17 cellular contexts compared by ENCODE assay signal in the genomic region with DNA sequence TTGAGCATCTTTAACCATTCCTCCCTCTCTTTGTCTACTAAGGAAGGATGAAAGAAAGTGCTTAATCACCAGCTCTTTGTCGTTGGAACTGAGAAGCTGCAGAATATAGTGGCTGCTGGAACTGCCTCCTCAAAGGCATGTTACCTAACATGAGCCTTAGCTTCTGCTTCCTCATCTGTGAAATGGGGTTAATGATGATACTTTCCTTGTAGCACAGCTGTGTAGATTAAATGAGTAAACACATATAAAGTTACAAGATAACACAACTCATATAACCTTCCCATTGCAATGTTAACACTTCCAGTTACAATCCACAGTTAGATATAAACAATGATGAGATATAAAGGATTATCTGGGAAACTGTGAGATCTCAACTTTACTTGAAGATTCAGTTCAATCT.
"Had no signal": no experiment of that assay in that cellular context is flagged by ENCODE, and none has a peak within 500 bp of the region (broad histone marks: within the 10 kb centered on the region; RNA-seq: fewer than 3 reads in every experiment).

No MANE protein-coding gene starts in this region.

- DNase-seq: activated CD4-positive, alpha-beta T cell treated with anti-CD3 and anti-CD28 coated beads, Interleukin-2, amount 50 U/mL, for 4 hours; activated CD4-positive, CD25-positive, alpha-beta regulatory T cell treated with anti-CD3 and anti-CD28 coated beads, Interleukin-2, amount 50 U/mL, for 72 hours; activated T-cell treated with anti-CD3 and anti-CD28 coated beads for 4 hours; effector memory CD8-positive, alpha-beta T cell; gastrocnemius medialis; heart right ventricle; left ventricle myocardium inferior; natural killer cell; posterior cingulate gyrus; retina; stimulated activated CD4-positive, alpha-beta T cell treated with anti-CD3 and anti-CD28 coated beads, Interleukin-2, amount 100 ng/mL, for 48 hours had no signal

- FAIRE-seq: bronchial epithelial cell had no signal

- H3K36me3 Mint-ChIP-seq: memory B cell; natural killer cell; stimulated activated memory B cell treated with anti-CD40 and anti-IgM and Interleukin-4, amounts not matched to agents 10 μg/mL and 1 μg/mL and 100 μg/mL, for 72 hours had no signal

- H3K4me3 ChIP-seq: ascending aorta, gastrocnemius medialis, heart right ventricle, left ventricle myocardium inferior had no signal

- H3K36me3 ChIP-seq: ascending aorta, gastrocnemius medialis, heart right ventricle, left ventricle myocardium inferior had no signal

- H3K27me3 ChIP-seq: ascending aorta, gastrocnemius medialis, heart right ventricle had no signal

- H3K27ac Mint-ChIP-seq: activated naive CD4-positive, alpha-beta T cell treated with anti-CD3 and anti-CD28 coated beads for 36 hours; dendritic cell treated with granulocyte-macrophage colony-stimulating factor and Interleukin-4, amounts not matched to agents 40 ng/mL and 50 ng/mL, for 4 days; effector memory CD8-positive, alpha-beta T cell; memory B cell; natural killer cell; stimulated activated memory B cell treated with anti-CD40 and anti-IgM and Interleukin-4, amounts not matched to agents 10 μg/mL and 1 μg/mL and 100 μg/mL, for 72 hours had no signal

- H3K4me1 ChIP-seq: ascending aorta, gastrocnemius medialis, left ventricle myocardium inferior had no signal

- ATAC-seq: effector memory CD8-positive, alpha-beta T cell; heart right ventricle; natural killer cell had no signal

- H3K4me3 Mint-ChIP-seq: activated naive CD4-positive, alpha-beta T cell treated with anti-CD3 and anti-CD28 coated beads for 36 hours; dendritic cell treated with granulocyte-macrophage colony-stimulating factor and Interleukin-4, amounts not matched to agents 40 ng/mL and 50 ng/mL, for 4 days; effector memory CD8-positive, alpha-beta T cell; memory B cell; natural killer cell; stimulated activated memory B cell treated with anti-CD40 and anti-IgM and Interleukin-4, amounts not matched to agents 10 μg/mL and 1 μg/mL and 100 μg/mL, for 72 hours had no signal

- H3K27ac ChIP-seq: ascending aorta, gastrocnemius medialis, heart right ventricle, left ventricle myocardium inferior had no signal

- H3K9me3 ChIP-seq: ascending aorta, gastrocnemius medialis, heart right ventricle, left ventricle myocardium inferior had no signal

- H3K9me3 Mint-ChIP-seq: activated naive CD4-positive, alpha-beta T cell treated with anti-CD3 and anti-CD28 coated beads for 36 hours; dendritic cell treated with granulocyte-macrophage colony-stimulating factor and Interleukin-4, amounts not matched to agents 40 ng/mL and 50 ng/mL, for 4 days; effector memory CD8-positive, alpha-beta T cell; memory B cell; natural killer cell; stimulated activated memory B cell treated with anti-CD40 and anti-IgM and Interleukin-4, amounts not matched to agents 10 μg/mL and 1 μg/mL and 100 μg/mL, for 72 hours had no signal

- H3K4me1 Mint-ChIP-seq: natural killer cell had no signal

- H3K27me3 Mint-ChIP-seq: dendritic cell treated with granulocyte-macrophage colony-stimulating factor and Interleukin-4, amounts not matched to agents 40 ng/mL and 50 ng/mL, for 4 days; effector memory CD8-positive, alpha-beta T cell; memory B cell; stimulated activated memory B cell treated with anti-CD40 and anti-IgM and Interleukin-4, amounts not matched to agents 10 μg/mL and 1 μg/mL and 100 μg/mL, for 72 hours had no signal
